In genomic region chr4:164410401-164410800, GRCh38 we compare ENCODE assay signal across 29 cellular contexts.
DNase-seq lines count a peak whose midpoint lies in the region; ATAC-seq and TF ChIP-seq lines count a peak whose summit lies in the region.
"Had no signal": no experiment of that assay in that cellular context is flagged by ENCODE, and none has a peak within 500 bp of the region (broad histone marks: within the 10 kb centered on the region; RNA-seq: fewer than 3 reads in every experiment).

No MANE protein-coding gene starts in this region.

- DNase-seq in A673 (ENCODE audit: low spot score) (peak; percentile 80), SK-N-MC (ENCODE audit: low read depth, low spot score) (peak; percentile 95), PC-3 (no peak)
- DNase-seq: 8988T; ACHN; AML-193; BE2C; C1 segment of cervical spinal cord; Caco-2; Calu3; CD4-positive, alpha-beta memory T cell; CD4-positive, alpha-beta T cell; CD4-positive, CD25-positive, alpha-beta regulatory T cell; CD8-positive, alpha-beta memory T cell; CD8-positive, alpha-beta T cell; COR-L47; DMS 273 treated with DMSO at 0.1 percent for 48 hours; DMS153; DMS53; DMS79; DMS79 treated with DMSO at 0.1 percent for 48 hours; DND-41; EL had no signal

- CTCF ChIA-PET in A673 (lab: Charles Lee): no interaction called here
- CTCF ChIA-PET in PC-3 (lab: Charles Lee): no interaction called here

- H3K9ac ChIP-seq in SK-N-MC (ENCODE audit: insufficient read length): peak overlapping the region; percentile 74
- no peak overlapping the region for H3K9ac ChIP-seq in PC-3 (ENCODE audit: low read length)
- H3K9ac ChIP-seq: BLaER1; BLaER1 treated with 17β-estradiol and CSF1 and Interleukin-3, amounts not matched to agents 10 nM and 100 nM had no signal

- H3K9me2 ChIP-seq in PC-3 (replicated peaks; ENCODE audit: low read length): no peaks in the 10 kb centered on the region

- no peak overlapping the region for H3K4me2 ChIP-seq in PC-3 (ENCODE audit: low read length)
- H3K4me2 ChIP-seq: A549; BLaER1; BLaER1 treated with 17β-estradiol and CSF1 and Interleukin-3, amounts not matched to agents 10 nM and 100 nM had no signal

- H3K79me2 ChIP-seq in PC-3 (ENCODE audit: low read length): no peaks in the 10 kb centered on the region

- no peaks in the 10 kb centered on the region for H3F3A ChIP-seq in PC-3 (ENCODE audit: low read length, unreplicated experiment)

- H3K36me3 ChIP-seq in A673 (ENCODE audit: insufficient read depth, low read length, poor library complexity, severe bottlenecking) (no peaks in the 10 kb centered on the region), SK-N-MC (ENCODE audit: insufficient read depth, low read length) (peaks cover 51% of the 10 kb centered on the region), PC-3 (ENCODE audit: low read depth, low read length) (no peaks in the 10 kb centered on the region)
- H3K36me3 ChIP-seq: BE2C; BLaER1; BLaER1 treated with 17β-estradiol and CSF1 and Interleukin-3, amounts not matched to agents 10 nM and 100 nM had no signal

- H3K27ac ChIP-seq in A673 (ENCODE audit: low read depth, low read length, poor library complexity, severe bottlenecking) (peak overlapping the region; percentile 84), SK-N-MC (peak overlapping the region; percentile 100), PC-3 (ENCODE audit: low read length) (no peak overlapping the region)
- H3K27ac ChIP-seq: 22Rv1; A549; BLaER1; BLaER1 treated with 17β-estradiol and CSF1 and Interleukin-3, amounts not matched to agents 10 nM and 100 nM; C4-2B had no signal

- intact Hi-C loops in A673 (cut with micrococcal nuclease; ENCODE audit: unreplicated experiment): loop anchor here (1.0 to 2.0 kb wide), 2 partner anchors 71 to 320 kb away; no protein-coding TSS in a partner anchor
- intact Hi-C loops in PC-3 (cut with micrococcal nuclease): no loop called here

- H3K4me3 ChIP-seq in A673 (ENCODE audit: low read depth, low read length, poor library complexity, severe bottlenecking): no peak overlapping the region
- peak overlapping the region; percentile 71 for H3K4me3 ChIP-seq in SK-N-MC
- no peak overlapping the region for H3K4me3 ChIP-seq in PC-3 (ENCODE audit: low read length)
- H3K4me3 ChIP-seq: A549; BLaER1; BLaER1 treated with 17β-estradiol and CSF1 and Interleukin-3, amounts not matched to agents 10 nM and 100 nM had no signal

- peaks cover 13% of the 10 kb centered on the region for H3K4me1 ChIP-seq in A673 (ENCODE audit: insufficient read depth, low read length, poor library complexity, severe bottlenecking)
- peaks cover 9% of the 10 kb centered on the region; the same call in 1 of the 2 replicates for H3K4me1 ChIP-seq in PC-3 (ENCODE audit: insufficient read depth, low read length)
- H3K4me1 ChIP-seq: A549; BE2C; BLaER1; BLaER1 treated with 17β-estradiol and CSF1 and Interleukin-3, amounts not matched to agents 10 nM and 100 nM; Caco-2 had no signal

- TF ChIP-seq CTCF in A673 (conservative IDR thresholded peaks at IDR 0.05; ENCODE audit: low read depth, low read length) (no peak), PC-3 (conservative IDR thresholded peaks at IDR 0.05; ENCODE audit: low read depth, low read length) (no peak)

- ATAC-seq in PC-3 (no peak), GM18520 (IDR thresholded peaks at IDR 0.05; ENCODE audit: unreplicated experiment) (no peak)
- ATAC-seq: A549; CD8-positive, alpha-beta T cell had no signal

- no peaks in the 10 kb centered on the region for H3K27me3 ChIP-seq in A673 (replicated peaks; ENCODE audit: insufficient read depth, low read depth, low read length, poor library complexity)
- no peaks in the 10 kb centered on the region for H3K27me3 ChIP-seq in PC-3 (ENCODE audit: low read length)
- H3K27me3 ChIP-seq: BE2C; BLaER1; BLaER1 treated with 17β-estradiol and CSF1 and Interleukin-3, amounts not matched to agents 10 nM and 100 nM had no signal

- H4K20me1 ChIP-seq in PC-3 (ENCODE audit: low read length): no peaks in the 10 kb centered on the region
- H4K20me1 ChIP-seq: BLaER1; BLaER1 treated with 17β-estradiol and CSF1 and Interleukin-3, amounts not matched to agents 10 nM and 100 nM had no signal

- peaks cover 12% of the 10 kb centered on the region for H3K9me3 ChIP-seq in A673 (ENCODE audit: low read depth, low read length, poor library complexity, severe bottlenecking)
- 0 out of 2 replicates have a peak, but pooled peaks cover 3% of the 10 kb centered on the region for H3K9me3 ChIP-seq in SK-N-MC (ENCODE audit: low read depth, low read length)
- H3K9me3 ChIP-seq in PC-3 (ENCODE audit: low read length): no peaks in the 10 kb centered on the region
- H3K9me3 ChIP-seq: A549; BE2C; BLaER1; BLaER1 treated with 17β-estradiol and CSF1 and Interleukin-3, amounts not matched to agents 10 nM and 100 nM; Caco-2 had no signal

- no TSS peak for BruUV-seq in A673 (replicated peaks; lab: Mats Ljungman, UMichigan)
- BruUV-seq in PC-3 (replicated peaks; lab: Mats Ljungman, UMichigan): no TSS peak

- POLR2A ChIA-PET in A673 (lab: Charles Lee; ENCODE audit: low non-redundant PET): no interaction called here
- POLR2A ChIA-PET in PC-3 (lab: Charles Lee; ENCODE audit: unreplicated experiment): no interaction called here

- H2AFZ ChIP-seq in PC-3 (ENCODE audit: low read length): no peak overlapping the region
